In genomic region chr21:37136261-37136660, GRCh38 we compare ENCODE assay signal across 17 cellular contexts.
DNase-seq lines count a peak whose midpoint lies in the region; ATAC-seq lines count a peak whose summit lies in the region.
"Had no signal": no experiment of that assay in that cellular context is flagged by ENCODE, and none has a peak within 500 bp of the region (broad histone marks: within the 10 kb centered on the region; RNA-seq: fewer than 3 reads in every experiment).

No MANE protein-coding gene starts in this region.

- ATAC-seq in activated T-helper 17 cell treated with anti-CD3 and anti-CD28 coated beads, Interleukin-2, amount 50 U/mL, for 72 hours (replicated peaks), result peak; percentile 34
- ATAC-seq in naive thymus-derived CD4-positive, alpha-beta T cell, result no peak
- ATAC-seq in GM21526 (IDR thresholded peaks at IDR 0.05; ENCODE audit: low FRiP score, unreplicated experiment), result no peak
- no peak for ATAC-seq in GM19395 (IDR thresholded peaks at IDR 0.05; ENCODE audit: unreplicated experiment)
- ATAC-seq: Panc1, Right ventricle myocardium inferior had no signal

- H3K27ac Mint-ChIP-seq in activated naive CD4-positive, alpha-beta T cell treated with anti-CD3 and anti-CD28 coated beads for 36 hours, result peak overlapping the region; percentile 56
- peak overlapping the region; percentile 6 for H3K27ac Mint-ChIP-seq in activated T-helper 17 cell treated with anti-CD3 and anti-CD28 coated beads, Interleukin-2, amount 50 U/mL, for 72 hours
- H3K27ac Mint-ChIP-seq in naive thymus-derived CD4-positive, alpha-beta T cell, result peak overlapping the region in 6 of 9 donors; percentile 19 to 69 (median 38)

- no peak for DNase-seq in activated naive CD4-positive, alpha-beta T cell treated with anti-CD3 and anti-CD28 coated beads for 36 hours
- DNase-seq in activated naive CD4-positive, alpha-beta T cell treated with anti-CD3 and anti-CD28 coated beads, Interleukin-2, amount 50 U/mL, for 16 hours, result no peak
- no peak for DNase-seq in naive thymus-derived CD4-positive, alpha-beta T cell
- DNase-seq: AML-193, H7, Karpas-422, NCI-H1930, NCI-H2171, NCI-H446 treated with DMSO at 0.1 percent for 48 hours, NCI-H774 had no signal

- H3K4me1 Mint-ChIP-seq in activated naive CD4-positive, alpha-beta T cell treated with anti-CD3 and anti-CD28 coated beads for 36 hours (ENCODE audit: low read depth), result peaks cover 10% of the 10 kb centered on the region
- peaks cover 4% of the 10 kb centered on the region for H3K4me1 Mint-ChIP-seq in activated T-helper 17 cell treated with anti-CD3 and anti-CD28 coated beads, Interleukin-2, amount 50 U/mL, for 72 hours
- H3K4me1 Mint-ChIP-seq in naive thymus-derived CD4-positive, alpha-beta T cell, result peaks cover 5 to 27% (median 14%) of the 10 kb centered on the region in 7 donors

- H3K27me3 Mint-ChIP-seq in activated naive CD4-positive, alpha-beta T cell treated with anti-CD3 and anti-CD28 coated beads for 36 hours (ENCODE audit: low read depth), result no peaks in the 10 kb centered on the region
- H3K27me3 Mint-ChIP-seq in activated T-helper 17 cell treated with anti-CD3 and anti-CD28 coated beads, Interleukin-2, amount 50 U/mL, for 72 hours, result no peaks in the 10 kb centered on the region
- no peaks in the 10 kb centered on the region for H3K27me3 Mint-ChIP-seq in naive thymus-derived CD4-positive, alpha-beta T cell
- H3K27me3 Mint-ChIP-seq: CD4-positive, CD25-positive, alpha-beta regulatory T cell had no signal

- no peaks in the 10 kb centered on the region for H3K9me3 ChIP-seq in KOPT-K1 (ENCODE audit: insufficient read depth, low read length, poor library complexity, severe bottlenecking)
- no peaks in the 10 kb centered on the region for H3K9me3 ChIP-seq in naive thymus-derived CD4-positive, alpha-beta T cell (ENCODE audit: control insufficient read depth in 2 of 3, low read length in 3 of 3)

- H3K36me3 Mint-ChIP-seq in activated naive CD4-positive, alpha-beta T cell treated with anti-CD3 and anti-CD28 coated beads for 36 hours (ENCODE audit: low read depth), result peaks cover 41% of the 10 kb centered on the region
- peaks cover 92% of the 10 kb centered on the region for H3K36me3 Mint-ChIP-seq in activated T-helper 17 cell treated with anti-CD3 and anti-CD28 coated beads, Interleukin-2, amount 50 U/mL, for 72 hours (ENCODE audit: low read depth)
- peaks cover 12 to 74% (median 49%) of the 10 kb centered on the region in 5 donors for H3K36me3 Mint-ChIP-seq in naive thymus-derived CD4-positive, alpha-beta T cell

- H3K27ac ChIP-seq in KOPT-K1 (ENCODE audit: low read depth, low read length, poor library complexity, severe bottlenecking), result peak overlapping the region; percentile 25
- no peak overlapping the region for H3K27ac ChIP-seq in naive thymus-derived CD4-positive, alpha-beta T cell (ENCODE audit: low read depth, low read length)

- no peaks in the 10 kb centered on the region for H3K9me3 Mint-ChIP-seq in activated naive CD4-positive, alpha-beta T cell treated with anti-CD3 and anti-CD28 coated beads for 36 hours
- H3K9me3 Mint-ChIP-seq in activated T-helper 17 cell treated with anti-CD3 and anti-CD28 coated beads, Interleukin-2, amount 50 U/mL, for 72 hours, result no peaks in the 10 kb centered on the region
- peaks cover 0 to 5% (median 0%) of the 10 kb centered on the region in 11 donors for H3K9me3 Mint-ChIP-seq in naive thymus-derived CD4-positive, alpha-beta T cell
- H3K9me3 Mint-ChIP-seq: CD4-positive, CD25-positive, alpha-beta regulatory T cell had no signal

- POLR2A ChIA-PET in naive thymus-derived CD4-positive, alpha-beta T cell (lab: Charles Lee), result interaction anchor here (0.7 kb wide), 1 partner anchor 127 kb away, joined by 3 read pairs; no protein-coding TSS in a partner anchor

- no peak overlapping the region for H3K4me3 Mint-ChIP-seq in activated naive CD4-positive, alpha-beta T cell treated with anti-CD3 and anti-CD28 coated beads for 36 hours
- peak overlapping the region; percentile 5 for H3K4me3 Mint-ChIP-seq in activated T-helper 17 cell treated with anti-CD3 and anti-CD28 coated beads, Interleukin-2, amount 50 U/mL, for 72 hours
- H3K4me3 Mint-ChIP-seq in naive thymus-derived CD4-positive, alpha-beta T cell, result peak overlapping the region in 1 of 10 donors; percentile 63
- H3K4me3 Mint-ChIP-seq: CD4-positive, CD25-positive, alpha-beta regulatory T cell had no signal

- intact Hi-C loops in activated naive CD4-positive, alpha-beta T cell treated with anti-CD3 and anti-CD28 coated beads for 36 hours (cut with micrococcal nuclease), result no loop called here
- intact Hi-C loops in naive thymus-derived CD4-positive, alpha-beta T cell (cut with micrococcal nuclease), result no loop called here

- no peaks in the 10 kb centered on the region for H3K27me3 ChIP-seq in naive thymus-derived CD4-positive, alpha-beta T cell (ENCODE audit: control insufficient read depth in 2 of 2, insufficient read depth in 2 of 2, low read length in 2 of 2)

- no peak overlapping the region for H3K4me3 ChIP-seq in naive thymus-derived CD4-positive, alpha-beta T cell (ENCODE audit: low read length)

- CTCF ChIA-PET in activated naive CD4-positive, alpha-beta T cell treated with anti-CD3 and anti-CD28 coated beads for 36 hours (lab: Charles Lee), result interaction anchor here (0.6 to 1.3 kb wide), 2 partner anchors 54 to 67 kb away, joined by 3 to 4 read pairs; no protein-coding TSS in a partner anchor
- CTCF ChIA-PET in naive thymus-derived CD4-positive, alpha-beta T cell (lab: Charles Lee), result no interaction called here

- peaks cover 94% of the 10 kb centered on the region for H3K36me3 ChIP-seq in KOPT-K1 (ENCODE audit: insufficient read depth, low read length)
- H3K36me3 ChIP-seq in naive thymus-derived CD4-positive, alpha-beta T cell (ENCODE audit: control insufficient read depth in 2 of 3, insufficient read depth in 3 of 3, low read length in 3 of 3), result peaks cover 16 to 74% (median 18%) of the 10 kb centered on the region in 3 experiments

- no peaks in the 10 kb centered on the region for H3K4me1 ChIP-seq in naive thymus-derived CD4-positive, alpha-beta T cell (ENCODE audit: control insufficient read depth in 2 of 2, insufficient read depth in 2 of 2, low read length in 2 of 2)

Comparison
In these comparisons a context has a peak if more than half of its experiments do, and no peak if none do; other contexts are left out.
1. H3K27ac Mint-ChIP-seq: peak in every context shown above with its lines; median percentile 56 in activated naive CD4-positive, alpha-beta T cell treated with anti-CD3 and anti-CD28 coated beads for 36 hours; 38 in naive thymus-derived CD4-positive, alpha-beta T cell; 6 in activated T-helper 17 cell treated with anti-CD3 and anti-CD28 coated beads, Interleukin-2, amount 50 U/mL, for 72 hours.